10 cellular contexts compared by ENCODE assay signal in genomic region chr11:8699903-8700302, GRCh38. TPM values are rescaled to one million over a fixed set of nuclear protein-coding genes. Genes with fewer than 3 reads are reported as not detected.
DNase-seq lines count a peak whose midpoint lies in the region; FAIRE-seq and TF ChIP-seq lines count a peak whose summit lies in the region.
"Had no signal": no experiment of that assay in that cellular context is flagged by ENCODE, and none has a peak within 500 bp of the region (broad histone marks: within the 10 kb centered on the region; RNA-seq: fewer than 3 reads in every experiment).

No MANE protein-coding gene starts in this region.

- H3K4me3 Mint-ChIP-seq in CD8-positive, alpha-beta memory T cell = no peak overlapping the region

- no peak for FAIRE-seq in small intestine (lab: Jason Lieb, UNC)
- FAIRE-seq: GM18507 had no signal

- no peaks in the 10 kb centered on the region for H3K9me3 ChIP-seq in small intestine (ENCODE audit: control insufficient read depth, low read depth)
- H3K9me3 ChIP-seq in CD8-positive, alpha-beta memory T cell (ENCODE audit: low read length) = no peaks in the 10 kb centered on the region

- peak overlapping the region in 1 of 8 donors; percentile 62 for H3K27ac Mint-ChIP-seq in CD8-positive, alpha-beta memory T cell

- H3K27ac ChIP-seq in small intestine (ENCODE audit: low read depth in 1 of 2, low read length in 1 of 2) = peak overlapping the region; percentile 4 to 47
- no peak overlapping the region for H3K27ac ChIP-seq in CD8-positive, alpha-beta memory T cell (ENCODE audit: low read depth, low read length)

- CTCF ChIA-PET in CD8-positive, alpha-beta memory T cell (lab: Charles Lee) = no interaction called here

- no peaks in the 10 kb centered on the region for H3K4me1 ChIP-seq in small intestine (ENCODE audit: control insufficient read depth in 2 of 2, insufficient read depth in 1 of 2, low read depth in 1 of 2, low read length in 1 of 2)
- H3K4me1 ChIP-seq in CD8-positive, alpha-beta memory T cell (ENCODE audit: insufficient read depth, low read length) = no peaks in the 10 kb centered on the region

- H3K27me3 ChIP-seq in small intestine (ENCODE audit: control insufficient read depth in 2 of 2, insufficient read depth in 2 of 2, low read length in 2 of 2) = no peaks in the 10 kb centered on the region
- no peaks in the 10 kb centered on the region for H3K27me3 ChIP-seq in CD8-positive, alpha-beta memory T cell (ENCODE audit: insufficient read depth, low read length, poor library complexity, severe bottlenecking)

- H3K36me3 ChIP-seq in small intestine (ENCODE audit: control insufficient read depth in 2 of 2, insufficient read depth in 2 of 2, low read length in 2 of 2) = peaks cover 3 to 5% of the 10 kb centered on the region in 2 donors
- H3K36me3 ChIP-seq in CD8-positive, alpha-beta memory T cell (ENCODE audit: insufficient read depth, low read length) = no peaks in the 10 kb centered on the region

- H3K4me3 ChIP-seq in astrocyte of the spinal cord (ENCODE audit: low read depth, low read length) (no peak overlapping the region), small intestine (ENCODE audit: low read depth in 1 of 2, low read length in 2 of 2) (no peak overlapping the region)
- H3K4me3 ChIP-seq in CD8-positive, alpha-beta memory T cell (ENCODE audit: low read length) = no peak overlapping the region

- WGBS in small intestine, 3 donors = 11 to 28% (median 21%) methylated on average over 3 of the region's 3 CpGs

- no peak for TF ChIP-seq CTCF in astrocyte of the spinal cord (IDR thresholded peaks at IDR 0.05; ENCODE audit: low read depth, low read length)

- POLR2A ChIA-PET in CD8-positive, alpha-beta memory T cell (lab: Charles Lee) = no interaction called here

- H3K4me1 Mint-ChIP-seq in CD8-positive, alpha-beta memory T cell = no peaks in the 10 kb centered on the region

- DNase-seq in HT1080 (ENCODE audit: low read depth) (peak; percentile 88), astrocyte of the spinal cord (ENCODE audit: low read depth, low spot score) (peak; percentile 75), iPS DF 4.7 (ENCODE audit: extremely low read depth, low spot score) (peak; percentile 44), small intestine (no peak), T-helper 2 cell (no peak), LoVo (ENCODE audit: low spot score) (no peak)
- DNase-seq in stimulated activated naive CD4-positive, alpha-beta T cell (lab: John Stamatoyannopoulos, UW) = no peak
- no peak for DNase-seq in CD8-positive, alpha-beta memory T cell
- DNase-seq: activated CD4-positive, alpha-beta T cell treated with anti-CD3 and anti-CD28 coated beads for 1 hour had no signal

- H3K9me3 Mint-ChIP-seq in CD8-positive, alpha-beta memory T cell = no peaks in the 10 kb centered on the region

- H3K27me3 Mint-ChIP-seq in CD8-positive, alpha-beta memory T cell = peaks cover 0 to 2% of the 10 kb centered on the region in 2 donors

- no peaks in the 10 kb centered on the region for H3K36me3 Mint-ChIP-seq in CD8-positive, alpha-beta memory T cell

- in situ Hi-C loops in astrocyte of the spinal cord (cut with HindIII; ENCODE audit: low sequenced_read_pairs) = no loop called here

RNA-seq across cellular contexts. Expression of gene RPL27A, which starts 17.3 kb away (rescaled TPM):
- total RNA-seq in HT1080 (2014; rRNA removed; shearing (Covaris generic)) = 1,305 and 1,663 TPM in 2 replicates
- polyA plus RNA-seq in HT1080 (2015; cell fraction: cytosol; rRNA removed) = 1,921 and 2,112 TPM in 2 replicates
- polyA plus RNA-seq in HT1080 (2015; cell fraction: nucleus; rRNA removed) = 540 and 577 TPM in 2 replicates
- 1,000 to 10,000 TPM; 2,503 to 4,316 (median 3,232) TPM for polyA plus RNA-seq in small intestine
- 1,000 to 10,000 TPM; 1,148 to 1,170 TPM for total RNA-seq in CD8-positive, alpha-beta memory T cell
- 3,471 TPM for polyA plus RNA-seq in CD8-positive, alpha-beta memory T cell

RNA-seq across cellular contexts. Expression of gene TRIM66, which starts 17.4 kb away (rescaled TPM):
- total RNA-seq in HT1080 (2014; rRNA removed; shearing (Covaris generic)) = 5.2 and 6.7 TPM in 2 replicates
- 1.8 and 2.6 TPM in 2 replicates for polyA plus RNA-seq in HT1080 (2015; cell fraction: cytosol; rRNA removed)
- polyA plus RNA-seq in HT1080 (2015; cell fraction: nucleus; rRNA removed) = 19.6 and 22.1 TPM in 2 replicates
- 1 to 10 TPM; 1.4 to 4.9 (median 3.1) TPM for polyA plus RNA-seq in small intestine
- 10 to 100 TPM; 27.7 to 29.7 TPM for total RNA-seq in CD8-positive, alpha-beta memory T cell
- 0.43 TPM for polyA plus RNA-seq in CD8-positive, alpha-beta memory T cell

Comparison
In these comparisons a context has a peak if more than half of its experiments do, and no peak if none do; other contexts are left out.
1. DNase-seq: peak in HT1080 (single experiment), astrocyte of the spinal cord (single experiment) and iPS DF 4.7 (single experiment); none in small intestine (single experiment), stimulated activated naive CD4-positive, alpha-beta T cell (0 of 6), T-helper 2 cell (0 of 5), CD8-positive, alpha-beta memory T cell (0 of 5) and LoVo (single experiment).